Comparison of ENCODE assay signal across 1 cellular context in the genomic region with DNA sequence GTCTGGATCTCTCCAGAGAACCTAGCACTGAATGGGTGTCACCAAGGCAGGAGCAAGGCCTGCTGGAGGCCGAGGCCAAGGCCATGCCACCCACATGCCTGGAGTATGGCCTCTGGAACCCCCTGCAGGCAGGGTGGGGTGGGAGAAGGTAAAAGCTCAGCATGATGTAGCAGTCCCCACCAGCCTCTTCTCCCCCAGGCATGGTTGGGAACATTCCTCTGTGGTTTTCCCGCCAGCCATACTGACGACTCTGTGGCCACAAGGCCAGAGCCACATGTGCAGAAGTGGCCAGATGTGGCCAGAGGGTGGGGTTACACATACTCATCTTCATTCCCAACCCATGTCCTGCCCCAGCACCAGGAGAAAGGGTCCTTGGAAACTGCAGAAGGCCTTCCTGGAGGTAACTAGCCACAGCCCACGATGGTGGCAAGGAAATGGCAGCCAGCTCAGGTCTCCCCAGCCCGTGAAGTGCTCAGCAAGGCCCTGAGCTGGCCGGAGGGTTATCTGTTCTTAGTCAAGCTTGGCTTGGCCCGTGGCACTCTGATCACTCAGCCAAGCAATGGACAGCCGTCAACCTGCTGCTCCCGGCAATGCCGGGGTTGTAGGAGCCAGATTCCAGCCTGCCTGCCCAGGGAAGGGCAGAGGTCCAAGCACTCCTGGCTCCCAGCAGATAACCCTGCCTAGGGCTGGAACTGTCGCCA.
TF ChIP-seq lines count a peak whose summit lies in the region.

No MANE protein-coding gene starts in this region.

TF ChIP-seq in HepG2, 621 proteins besides CTCF, POLR2A, EP300 and RAD21 (continues in another document):
- TF ChIP-seq, protein P1, sequence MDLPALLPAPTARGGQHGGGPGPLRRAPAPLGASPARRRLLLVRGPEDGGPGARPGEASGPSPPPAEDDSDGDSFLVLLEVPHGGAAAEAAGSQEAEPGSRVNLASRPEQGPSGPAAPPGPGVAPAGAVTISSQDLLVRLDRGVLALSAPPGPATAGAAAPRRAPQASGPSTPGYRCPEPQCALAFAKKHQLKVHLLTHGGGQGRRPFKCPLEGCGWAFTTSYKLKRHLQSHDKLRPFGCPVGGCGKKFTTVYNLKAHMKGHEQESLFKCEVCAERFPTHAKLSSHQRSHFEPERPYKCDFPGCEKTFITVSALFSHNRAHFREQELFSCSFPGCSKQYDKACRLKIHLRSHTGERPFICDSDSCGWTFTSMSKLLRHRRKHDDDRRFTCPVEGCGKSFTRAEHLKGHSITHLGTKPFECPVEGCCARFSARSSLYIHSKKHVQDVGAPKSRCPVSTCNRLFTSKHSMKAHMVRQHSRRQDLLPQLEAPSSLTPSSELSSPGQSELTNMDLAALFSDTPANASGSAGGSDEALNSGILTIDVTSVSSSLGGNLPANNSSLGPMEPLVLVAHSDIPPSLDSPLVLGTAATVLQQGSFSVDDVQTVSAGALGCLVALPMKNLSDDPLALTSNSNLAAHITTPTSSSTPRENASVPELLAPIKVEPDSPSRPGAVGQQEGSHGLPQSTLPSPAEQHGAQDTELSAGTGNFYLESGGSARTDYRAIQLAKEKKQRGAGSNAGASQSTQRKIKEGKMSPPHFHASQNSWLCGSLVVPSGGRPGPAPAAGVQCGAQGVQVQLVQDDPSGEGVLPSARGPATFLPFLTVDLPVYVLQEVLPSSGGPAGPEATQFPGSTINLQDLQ (CRISPR knock-in tag; IDR thresholded peaks at IDR 0.05): peak; percentile 68; the same call in 1 of the 2 replicates
- TF ChIP-seq AGO1 (IDR thresholded peaks at IDR 0.05; ENCODE audit: low read depth, low read length, poor library complexity, severe bottlenecking): no peak
- peak; percentile 30 for TF ChIP-seq AGO2 (optimal IDR thresholded peaks at IDR 0.05; ENCODE audit: low read depth, low read length)
- TF ChIP-seq HNRNPL (IDR thresholded peaks at IDR 0.05; ENCODE audit: low read depth, low read length): 0 out of 2 replicates have a peak, but pooled peaks have one; percentile 6
- peak; percentile 31; the same call in 1 of the 2 replicates for TF ChIP-seq RXRA (CRISPR knock-in tag; IDR thresholded peaks at IDR 0.05)
- TF ChIP-seq SALL1 (CRISPR knock-in tag; IDR thresholded peaks at IDR 0.05): peak; percentile 43; the same call in 1 of the 2 replicates
- peak; percentile 34; the same call in 1 of the 2 replicates for TF ChIP-seq HNF4A (CRISPR knock-in tag; IDR thresholded peaks at IDR 0.05)
- TF ChIP-seq KDM2A (CRISPR knock-in tag; IDR thresholded peaks at IDR 0.05; ENCODE audit: borderline replicate concordance, low read depth): peak; percentile 20; the same call in 1 of the 2 replicates
- no peak for TF ChIP-seq TCF12 (IDR thresholded peaks at IDR 0.05)
- TF ChIP-seq TCF12 (CRISPR knock-in tag; IDR thresholded peaks at IDR 0.05): no peak
- TF ChIP-seq ZFX (CRISPR knock-in tag; IDR thresholded peaks at IDR 0.05; ENCODE audit: low read depth): peak; percentile 59
- TF ChIP-seq, protein P2, sequence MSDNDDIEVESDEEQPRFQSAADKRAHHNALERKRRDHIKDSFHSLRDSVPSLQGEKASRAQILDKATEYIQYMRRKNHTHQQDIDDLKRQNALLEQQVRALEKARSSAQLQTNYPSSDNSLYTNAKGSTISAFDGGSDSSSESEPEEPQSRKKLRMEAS (IDR thresholded peaks at IDR 0.05): peak; percentile 43; the same call in 1 of the 2 replicates
- peak; percentile 0 for TF ChIP-seq RBM39 (IDR thresholded peaks at IDR 0.05; ENCODE audit: low read depth, low read length, poor library complexity, severe bottlenecking)
- 0 out of 2 replicates have a peak, but pooled peaks have one; percentile 33 for TF ChIP-seq ZNF33A (CRISPR knock-in tag; IDR thresholded peaks at IDR 0.05; ENCODE audit: borderline replicate concordance)
- TF ChIP-seq IRX3 (CRISPR knock-in tag; IDR thresholded peaks at IDR 0.05; ENCODE audit: borderline replicate concordance, low read depth): 0 out of 2 replicates have a peak, but pooled peaks have one; percentile 31
- TF ChIP-seq SRY (CRISPR knock-in tag; IDR thresholded peaks at IDR 0.05): 0 out of 2 replicates have a peak, but pooled peaks have one; percentile 41
- TF ChIP-seq ZFAT (CRISPR knock-in tag; conservative IDR thresholded peaks at IDR 0.05): no peak
- TF ChIP-seq NFE2L2 (IDR thresholded peaks at IDR 0.05; ENCODE audit: low read length): 0 out of 2 replicates have a peak, but pooled peaks have one; percentile 10
- TF ChIP-seq, protein P3, sequence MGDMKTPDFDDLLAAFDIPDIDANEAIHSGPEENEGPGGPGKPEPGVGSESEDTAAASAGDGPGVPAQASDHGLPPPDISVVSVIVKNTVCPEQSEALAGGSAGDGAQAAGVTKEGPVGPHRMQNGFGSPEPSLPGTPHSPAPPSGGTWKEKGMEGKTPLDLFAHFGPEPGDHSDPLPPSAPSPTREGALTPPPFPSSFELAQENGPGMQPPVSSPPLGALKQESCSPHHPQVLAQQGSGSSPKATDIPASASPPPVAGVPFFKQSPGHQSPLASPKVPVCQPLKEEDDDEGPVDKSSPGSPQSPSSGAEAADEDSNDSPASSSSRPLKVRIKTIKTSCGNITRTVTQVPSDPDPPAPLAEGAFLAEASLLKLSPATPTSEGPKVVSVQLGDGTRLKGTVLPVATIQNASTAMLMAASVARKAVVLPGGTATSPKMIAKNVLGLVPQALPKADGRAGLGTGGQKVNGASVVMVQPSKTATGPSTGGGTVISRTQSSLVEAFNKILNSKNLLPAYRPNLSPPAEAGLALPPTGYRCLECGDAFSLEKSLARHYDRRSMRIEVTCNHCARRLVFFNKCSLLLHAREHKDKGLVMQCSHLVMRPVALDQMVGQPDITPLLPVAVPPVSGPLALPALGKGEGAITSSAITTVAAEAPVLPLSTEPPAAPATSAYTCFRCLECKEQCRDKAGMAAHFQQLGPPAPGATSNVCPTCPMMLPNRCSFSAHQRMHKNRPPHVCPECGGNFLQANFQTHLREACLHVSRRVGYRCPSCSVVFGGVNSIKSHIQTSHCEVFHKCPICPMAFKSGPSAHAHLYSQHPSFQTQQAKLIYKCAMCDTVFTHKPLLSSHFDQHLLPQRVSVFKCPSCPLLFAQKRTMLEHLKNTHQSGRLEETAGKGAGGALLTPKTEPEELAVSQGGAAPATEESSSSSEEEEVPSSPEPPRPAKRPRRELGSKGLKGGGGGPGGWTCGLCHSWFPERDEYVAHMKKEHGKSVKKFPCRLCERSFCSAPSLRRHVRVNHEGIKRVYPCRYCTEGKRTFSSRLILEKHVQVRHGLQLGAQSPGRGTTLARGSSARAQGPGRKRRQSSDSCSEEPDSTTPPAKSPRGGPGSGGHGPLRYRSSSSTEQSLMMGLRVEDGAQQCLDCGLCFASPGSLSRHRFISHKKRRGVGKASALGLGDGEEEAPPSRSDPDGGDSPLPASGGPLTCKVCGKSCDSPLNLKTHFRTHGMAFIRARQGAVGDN (CRISPR knock-in tag; IDR thresholded peaks at IDR 0.05): peak; percentile 92
- TF ChIP-seq, protein P4, sequence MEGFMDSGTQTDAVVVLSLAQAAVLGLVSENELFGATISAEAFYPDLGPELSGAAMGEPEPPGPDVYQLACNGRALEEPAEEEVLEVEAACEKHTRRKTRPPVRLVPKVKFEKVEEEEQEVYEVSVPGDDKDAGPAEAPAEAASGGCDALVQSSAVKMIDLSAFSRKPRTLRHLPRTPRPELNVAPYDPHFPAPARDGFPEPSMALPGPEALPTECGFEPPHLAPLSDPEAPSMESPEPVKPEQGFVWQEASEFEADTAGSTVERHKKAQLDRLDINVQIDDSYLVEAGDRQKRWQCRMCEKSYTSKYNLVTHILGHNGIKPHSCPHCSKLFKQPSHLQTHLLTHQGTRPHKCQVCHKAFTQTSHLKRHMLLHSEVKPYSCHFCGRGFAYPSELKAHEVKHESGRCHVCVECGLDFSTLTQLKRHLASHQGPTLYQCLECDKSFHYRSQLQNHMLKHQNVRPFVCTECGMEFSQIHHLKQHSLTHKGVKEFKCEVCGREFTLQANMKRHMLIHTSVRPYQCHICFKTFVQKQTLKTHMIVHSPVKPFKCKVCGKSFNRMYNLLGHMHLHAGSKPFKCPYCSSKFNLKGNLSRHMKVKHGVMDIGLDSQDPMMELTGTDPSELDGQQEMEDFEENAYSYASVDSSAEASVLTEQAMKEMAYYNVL (CRISPR knock-in tag; IDR thresholded peaks at IDR 0.05; ENCODE audit: borderline replicate concordance): no peak
- no peak for TF ChIP-seq ZSCAN25 (CRISPR knock-in tag; IDR thresholded peaks at IDR 0.05)
- TF ChIP-seq ZNF563 (CRISPR knock-in tag; IDR thresholded peaks at IDR 0.05): peak; percentile 33; the same call in 1 of the 2 replicates
- no peak for TF ChIP-seq ZNF44 (CRISPR knock-in tag; IDR thresholded peaks at IDR 0.05)
- no peak for TF ChIP-seq ZC3H13 (CRISPR knock-in tag; IDR thresholded peaks at IDR 0.05)
- TF ChIP-seq CENPT (CRISPR knock-in tag; IDR thresholded peaks at IDR 0.05; ENCODE audit: low read depth): 0 out of 2 replicates have a peak, but pooled peaks have one; percentile 45
- peak; percentile 44; the same call in 1 of the 2 replicates for TF ChIP-seq MYC (CRISPR knock-in tag; IDR thresholded peaks at IDR 0.05; ENCODE audit: borderline replicate concordance)
- TF ChIP-seq, protein P5, sequence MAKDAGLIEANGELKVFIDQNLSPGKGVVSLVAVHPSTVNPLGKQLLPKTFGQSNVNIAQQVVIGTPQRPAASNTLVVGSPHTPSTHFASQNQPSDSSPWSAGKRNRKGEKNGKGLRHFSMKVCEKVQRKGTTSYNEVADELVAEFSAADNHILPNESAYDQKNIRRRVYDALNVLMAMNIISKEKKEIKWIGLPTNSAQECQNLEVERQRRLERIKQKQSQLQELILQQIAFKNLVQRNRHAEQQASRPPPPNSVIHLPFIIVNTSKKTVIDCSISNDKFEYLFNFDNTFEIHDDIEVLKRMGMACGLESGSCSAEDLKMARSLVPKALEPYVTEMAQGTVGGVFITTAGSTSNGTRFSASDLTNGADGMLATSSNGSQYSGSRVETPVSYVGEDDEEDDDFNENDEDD (CRISPR knock-in tag; IDR thresholded peaks at IDR 0.05; ENCODE audit: borderline replicate concordance): peak; percentile 38; the same call in 1 of the 2 replicates
- TF ChIP-seq ZNF550 (CRISPR knock-in tag; IDR thresholded peaks at IDR 0.05; ENCODE audit: borderline replicate concordance): no peak
- no peak for TF ChIP-seq ZNF891 (CRISPR knock-in tag; IDR thresholded peaks at IDR 0.05)
- TF ChIP-seq IKZF1 (IDR thresholded peaks at IDR 0.05): no peak
- TF ChIP-seq POLR2G (IDR thresholded peaks at IDR 0.05; ENCODE audit: low read depth, low read length): no peak
- peak; percentile 26; the same call in 1 of the 2 replicates for TF ChIP-seq ZMYM3 (CRISPR knock-in tag; IDR thresholded peaks at IDR 0.05)
- TF ChIP-seq ZNF652 (CRISPR knock-in tag; IDR thresholded peaks at IDR 0.05; ENCODE audit: borderline replicate concordance, low read depth): peak; percentile 54; the same call in 1 of the 2 replicates
- TF ChIP-seq, protein P6, sequence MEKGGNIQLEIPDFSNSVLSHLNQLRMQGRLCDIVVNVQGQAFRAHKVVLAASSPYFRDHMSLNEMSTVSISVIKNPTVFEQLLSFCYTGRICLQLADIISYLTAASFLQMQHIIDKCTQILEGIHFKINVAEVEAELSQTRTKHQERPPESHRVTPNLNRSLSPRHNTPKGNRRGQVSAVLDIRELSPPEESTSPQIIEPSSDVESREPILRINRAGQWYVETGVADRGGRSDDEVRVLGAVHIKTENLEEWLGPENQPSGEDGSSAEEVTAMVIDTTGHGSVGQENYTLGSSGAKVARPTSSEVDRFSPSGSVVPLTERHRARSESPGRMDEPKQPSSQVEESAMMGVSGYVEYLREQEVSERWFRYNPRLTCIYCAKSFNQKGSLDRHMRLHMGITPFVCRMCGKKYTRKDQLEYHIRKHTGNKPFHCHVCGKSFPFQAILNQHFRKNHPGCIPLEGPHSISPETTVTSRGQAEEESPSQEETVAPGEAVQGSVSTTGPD (CRISPR knock-in tag; IDR thresholded peaks at IDR 0.05): peak; percentile 42; the same call in 1 of the 2 replicates
- TF ChIP-seq NR2F1 (CRISPR knock-in tag; IDR thresholded peaks at IDR 0.05): 0 out of 4 replicates have a peak, but pooled peaks have one; percentile 29 to 46
- TF ChIP-seq, protein P7, sequence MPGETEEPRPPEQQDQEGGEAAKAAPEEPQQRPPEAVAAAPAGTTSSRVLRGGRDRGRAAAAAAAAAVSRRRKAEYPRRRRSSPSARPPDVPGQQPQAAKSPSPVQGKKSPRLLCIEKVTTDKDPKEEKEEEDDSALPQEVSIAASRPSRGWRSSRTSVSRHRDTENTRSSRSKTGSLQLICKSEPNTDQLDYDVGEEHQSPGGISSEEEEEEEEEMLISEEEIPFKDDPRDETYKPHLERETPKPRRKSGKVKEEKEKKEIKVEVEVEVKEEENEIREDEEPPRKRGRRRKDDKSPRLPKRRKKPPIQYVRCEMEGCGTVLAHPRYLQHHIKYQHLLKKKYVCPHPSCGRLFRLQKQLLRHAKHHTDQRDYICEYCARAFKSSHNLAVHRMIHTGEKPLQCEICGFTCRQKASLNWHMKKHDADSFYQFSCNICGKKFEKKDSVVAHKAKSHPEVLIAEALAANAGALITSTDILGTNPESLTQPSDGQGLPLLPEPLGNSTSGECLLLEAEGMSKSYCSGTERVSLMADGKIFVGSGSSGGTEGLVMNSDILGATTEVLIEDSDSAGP (CRISPR knock-in tag; IDR thresholded peaks at IDR 0.05; ENCODE audit: borderline replicate concordance): peak; percentile 38; the same call in 1 of the 2 replicates
- 0 out of 2 replicates have a peak, but pooled peaks have one; percentile 25 for TF ChIP-seq ZZZ3 (CRISPR knock-in tag; IDR thresholded peaks at IDR 0.05; ENCODE audit: borderline replicate concordance)
- TF ChIP-seq ZNF572 (CRISPR knock-in tag; IDR thresholded peaks at IDR 0.05): 0 out of 2 replicates have a peak, but pooled peaks have one; percentile 13
- TF ChIP-seq ZBTB38 (CRISPR knock-in tag; IDR thresholded peaks at IDR 0.05): no peak
- peak; percentile 20; the same call in 1 of the 2 replicates for TF ChIP-seq NRL (CRISPR knock-in tag; IDR thresholded peaks at IDR 0.05; ENCODE audit: borderline replicate concordance)
- no peak for TF ChIP-seq ZNF431 (CRISPR knock-in tag; IDR thresholded peaks at IDR 0.05; ENCODE audit: borderline replicate concordance, low read depth)
- TF ChIP-seq ZNF10 (CRISPR knock-in tag; IDR thresholded peaks at IDR 0.05; ENCODE audit: borderline replicate concordance, low read depth): no peak
- TF ChIP-seq ZNF180 (CRISPR knock-in tag; IDR thresholded peaks at IDR 0.05; ENCODE audit: borderline replicate concordance, low read depth): no peak
- TF ChIP-seq, protein P8, sequence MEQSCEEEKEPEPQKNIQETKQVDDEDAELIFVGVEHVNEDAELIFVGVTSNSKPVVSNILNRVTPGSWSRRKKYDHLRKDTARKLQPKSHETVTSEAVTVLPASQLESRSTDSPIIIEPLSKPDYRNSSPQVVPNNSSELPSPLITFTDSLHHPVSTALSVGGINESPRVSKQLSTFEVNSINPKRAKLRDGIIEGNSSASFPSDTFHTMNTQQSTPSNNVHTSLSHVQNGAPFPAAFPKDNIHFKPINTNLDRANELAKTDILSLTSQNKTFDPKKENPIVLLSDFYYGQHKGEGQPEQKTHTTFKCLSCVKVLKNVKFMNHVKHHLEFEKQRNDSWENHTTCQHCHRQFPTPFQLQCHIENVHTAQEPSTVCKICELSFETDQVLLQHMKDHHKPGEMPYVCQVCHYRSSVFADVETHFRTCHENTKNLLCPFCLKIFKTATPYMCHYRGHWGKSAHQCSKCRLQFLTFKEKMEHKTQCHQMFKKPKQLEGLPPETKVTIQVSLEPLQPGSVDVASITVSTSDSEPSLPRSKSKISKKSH (CRISPR knock-in tag; IDR thresholded peaks at IDR 0.05; ENCODE audit: borderline replicate concordance): no peak
- TF ChIP-seq ZNF543 (CRISPR knock-in tag; IDR thresholded peaks at IDR 0.05): peak; percentile 97
- peak; percentile 52; the same call in 1 of the 2 replicates for TF ChIP-seq ZFY (CRISPR knock-in tag; IDR thresholded peaks at IDR 0.05)
